ENCODE assay signal across 14 cellular contexts in the genomic region with DNA sequence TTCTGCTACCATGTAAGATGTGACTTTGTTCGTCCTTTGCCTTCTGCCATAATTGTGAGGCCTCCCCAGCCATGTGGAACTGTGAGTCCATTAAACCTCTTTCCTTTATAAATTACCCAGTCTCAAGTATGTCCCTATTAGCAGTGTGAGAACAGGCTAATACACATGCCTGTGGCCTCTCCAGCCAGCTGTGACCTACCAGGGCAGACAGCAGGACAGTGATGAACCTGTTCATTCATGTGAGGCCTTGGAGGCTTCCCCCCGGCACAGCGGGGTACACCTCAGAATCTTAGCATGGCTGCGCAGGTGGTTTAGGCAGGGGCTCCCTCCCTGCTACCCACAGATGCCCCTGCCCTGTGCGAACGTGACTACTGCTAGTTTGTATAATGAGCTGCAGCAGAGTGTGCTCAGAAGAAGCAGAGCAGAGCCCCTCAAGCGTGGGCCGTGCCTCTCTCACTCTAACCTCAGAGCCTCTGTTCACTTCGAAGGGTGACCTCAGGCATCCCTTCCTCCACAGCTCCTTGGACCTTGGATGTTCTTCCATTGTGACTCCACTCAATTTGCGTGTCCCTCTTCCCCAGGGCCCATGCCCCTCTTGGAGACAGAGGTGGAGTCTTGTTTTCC.
A peak's percentile ranks its signal among the peaks of the same experiment; 100 is the strongest.
DNase-seq lines count a peak whose midpoint lies in the region; ATAC-seq and TF ChIP-seq lines count a peak whose summit lies in the region.
"Had no signal": no experiment of that assay in that cellular context is flagged by ENCODE, and none has a peak within 500 bp of the region (broad histone marks: within the 10 kb centered on the region; RNA-seq: fewer than 3 reads in every experiment).

No MANE protein-coding gene starts in this region.

- no peak overlapping the region for H3K4me3 ChIP-seq in left ventricle myocardium inferior
- H3K4me3 ChIP-seq: BLaER1 treated with 17β-estradiol and CSF1 and Interleukin-3, amounts not matched to agents 10 nM and 100 nM; HAP-1 had no signal

- H3K36me3 Mint-ChIP-seq in activated CD8-positive, alpha-beta memory T cell treated with anti-CD3 and anti-CD28 coated beads, Interleukin-2, amount 10 ng/mL, durations not matched to agents 7 days and 5 days, result no peaks in the 10 kb centered on the region
- H3K36me3 Mint-ChIP-seq in stimulated activated memory B cell treated with anti-CD40 and anti-IgM and Interleukin-4, amounts not matched to agents 10 μg/mL and 1 μg/mL and 100 μg/mL, for 72 hours, result no peaks in the 10 kb centered on the region
- H3K36me3 Mint-ChIP-seq: CD4-positive, CD25-positive, alpha-beta regulatory T cell had no signal

- H3K9me3 Mint-ChIP-seq in activated CD8-positive, alpha-beta memory T cell treated with anti-CD3 and anti-CD28 coated beads, Interleukin-2, amount 10 ng/mL, durations not matched to agents 7 days and 5 days (ENCODE audit: low read depth), result no peaks in the 10 kb centered on the region
- no peaks in the 10 kb centered on the region for H3K9me3 Mint-ChIP-seq in stimulated activated memory B cell treated with anti-CD40 and anti-IgM and Interleukin-4, amounts not matched to agents 10 μg/mL and 1 μg/mL and 100 μg/mL, for 72 hours
- H3K9me3 Mint-ChIP-seq: CD4-positive, CD25-positive, alpha-beta regulatory T cell; IgD-negative memory B cell had no signal

- H3K27me3 Mint-ChIP-seq in activated CD8-positive, alpha-beta memory T cell treated with anti-CD3 and anti-CD28 coated beads, Interleukin-2, amount 10 ng/mL, durations not matched to agents 7 days and 5 days, result peaks cover 2% of the 10 kb centered on the region
- H3K27me3 Mint-ChIP-seq in stimulated activated memory B cell treated with anti-CD40 and anti-IgM and Interleukin-4, amounts not matched to agents 10 μg/mL and 1 μg/mL and 100 μg/mL, for 72 hours, result no peaks in the 10 kb centered on the region
- H3K27me3 Mint-ChIP-seq: CD4-positive, CD25-positive, alpha-beta regulatory T cell; IgD-negative memory B cell had no signal

- intact Hi-C loops in left ventricle myocardium inferior (cut with micrococcal nuclease), result no loop called here

- H3K27ac Mint-ChIP-seq in activated CD8-positive, alpha-beta memory T cell treated with anti-CD3 and anti-CD28 coated beads, Interleukin-2, amount 10 ng/mL, durations not matched to agents 7 days and 5 days, result peak overlapping the region; percentile 26
- H3K27ac Mint-ChIP-seq in stimulated activated memory B cell treated with anti-CD40 and anti-IgM and Interleukin-4, amounts not matched to agents 10 μg/mL and 1 μg/mL and 100 μg/mL, for 72 hours, result no peak overlapping the region
- H3K27ac Mint-ChIP-seq: IgD-negative memory B cell had no signal

- H3K4me1 Mint-ChIP-seq in activated CD8-positive, alpha-beta memory T cell treated with anti-CD3 and anti-CD28 coated beads, Interleukin-2, amount 10 ng/mL, durations not matched to agents 7 days and 5 days, result peaks cover 61% of the 10 kb centered on the region
- H3K4me1 Mint-ChIP-seq in stimulated activated memory B cell treated with anti-CD40 and anti-IgM and Interleukin-4, amounts not matched to agents 10 μg/mL and 1 μg/mL and 100 μg/mL, for 72 hours, result peaks cover 25% of the 10 kb centered on the region

- no peak for DNase-seq in activated CD8-positive, alpha-beta memory T cell treated with anti-CD3 and anti-CD28 coated beads, Interleukin-2, amount 10 ng/mL, durations not matched to agents 7 days and 5 days
- no peak for DNase-seq in activated CD8-positive, alpha-beta memory T cell treated with anti-CD3 and anti-CD28 coated beads for 24 hours
- DNase-seq in left kidney (ENCODE audit: low read depth, low spot score), result peak; percentile 53
- no peak for DNase-seq in NCI-H748 treated with DMSO at 0.1 percent for 48 hours (lab: John Stamatoyannopoulos, UW)
- no peak for DNase-seq in NCI-H526 (lab: John Stamatoyannopoulos, UW)
- no peak for DNase-seq in left ventricle myocardium inferior
- DNase-seq: ACHN; CD4-positive, CD25-positive, alpha-beta regulatory T cell; DMS79 had no signal

- peaks cover 35% of the 10 kb centered on the region for H3K4me1 ChIP-seq in left ventricle myocardium inferior
- H3K4me1 ChIP-seq: HAP-1 had no signal

- H3K9me3 ChIP-seq in left ventricle myocardium inferior (replicated peaks), result no peaks in the 10 kb centered on the region
- H3K9me3 ChIP-seq: BLaER1 treated with 17β-estradiol and CSF1 and Interleukin-3, amounts not matched to agents 10 nM and 100 nM; HAP-1 had no signal

- TF ChIP-seq CTCF in left ventricle myocardium inferior (IDR thresholded peaks at IDR 0.05; ENCODE audit: borderline replicate concordance), result no peak

- no peak overlapping the region for H3K27ac ChIP-seq in left ventricle myocardium inferior (replicated peaks)
- H3K27ac ChIP-seq: BLaER1 treated with 17β-estradiol and CSF1 and Interleukin-3, amounts not matched to agents 10 nM and 100 nM had no signal

- no peaks in the 10 kb centered on the region for H3K27me3 ChIP-seq in left ventricle myocardium inferior (ENCODE audit: low read depth)
- H3K27me3 ChIP-seq: BLaER1 treated with 17β-estradiol and CSF1 and Interleukin-3, amounts not matched to agents 10 nM and 100 nM had no signal

- CTCF ChIA-PET in activated CD8-positive, alpha-beta memory T cell treated with anti-CD3 and anti-CD28 coated beads, Interleukin-2, amount 10 ng/mL, durations not matched to agents 7 days and 5 days (lab: Charles Lee), result no interaction called here

- no peaks in the 10 kb centered on the region for H3K36me3 ChIP-seq in left ventricle myocardium inferior
- H3K36me3 ChIP-seq: HAP-1 had no signal

- H3K4me3 Mint-ChIP-seq in activated CD8-positive, alpha-beta memory T cell treated with anti-CD3 and anti-CD28 coated beads, Interleukin-2, amount 10 ng/mL, durations not matched to agents 7 days and 5 days, result no peak overlapping the region
- no peak overlapping the region for H3K4me3 Mint-ChIP-seq in stimulated activated memory B cell treated with anti-CD40 and anti-IgM and Interleukin-4, amounts not matched to agents 10 μg/mL and 1 μg/mL and 100 μg/mL, for 72 hours
- H3K4me3 Mint-ChIP-seq: CD4-positive, CD25-positive, alpha-beta regulatory T cell; IgD-negative memory B cell had no signal

- no peak for ATAC-seq in activated CD8-positive, alpha-beta memory T cell treated with anti-CD3 and anti-CD28 coated beads, Interleukin-2, amount 10 ng/mL, durations not matched to agents 7 days and 5 days
- peak; percentile 37 for ATAC-seq in HG03558 (IDR thresholded peaks at IDR 0.05; ENCODE audit: extremely low read depth, unreplicated experiment)
- peak; percentile 26 for ATAC-seq in stimulated activated memory B cell treated with anti-CD40 and anti-IgM and Interleukin-4, amounts not matched to agents 10 μg/mL and 1 μg/mL and 100 μg/mL, for 72 hours
